ENCODE assay signal across 8 cellular contexts in genomic region chr3:195909294-195909644, GRCh38. TPM values are rescaled to one million over a fixed set of nuclear protein-coding genes. Genes with fewer than 3 reads are reported as not detected.
A peak's percentile ranks its signal among the peaks of the same experiment; 100 is the strongest.
DNase-seq lines count a peak whose midpoint lies in the region; ATAC-seq and TF ChIP-seq lines count a peak whose summit lies in the region.

No MANE protein-coding gene starts in this region.

- H4K20me1 ChIP-seq in Karpas-422 (ENCODE audit: insufficient read depth, low read depth, low read length) (peaks cover 4% of the 10 kb centered on the region; the same call in 1 of the 2 replicates), neural cell (ENCODE audit: insufficient read depth) (peaks cover 8% of the 10 kb centered on the region)

- H3K79me2 ChIP-seq in Karpas-422 (ENCODE audit: low read length) (no peaks in the 10 kb centered on the region), neural cell (replicated peaks; ENCODE audit: insufficient read depth, low read length) (peaks cover 11% of the 10 kb centered on the region)

- H3K9me3 ChIP-seq in Karpas-422 (ENCODE audit: low read length) (no peaks in the 10 kb centered on the region), neural cell (ENCODE audit: low read length) (no peaks in the 10 kb centered on the region)

- H3K27ac ChIP-seq in Karpas-422 (ENCODE audit: low read length) (no peak overlapping the region), neural cell (ENCODE audit: low read length) (no peak overlapping the region)

- no peak for TF ChIP-seq RAD21 in neural cell (conservative IDR thresholded peaks at IDR 0.05)

- peak overlapping the region; percentile 72 for H3K9ac ChIP-seq in Karpas-422 (ENCODE audit: low read length)
- H3K9ac ChIP-seq in neural cell (ENCODE audit: low read length): peak overlapping the region; percentile 67

- H3K4me1 ChIP-seq in Karpas-422 (ENCODE audit: low read length): peaks cover 39% of the 10 kb centered on the region

- ATAC-seq in GM21529 (IDR thresholded peaks at IDR 0.05; ENCODE audit: unreplicated experiment): peak; percentile 17

- H3K4me3 ChIP-seq in Karpas-422 (ENCODE audit: low read length) (peak overlapping the region; percentile 68; the same call in 1 of the 2 replicates), cardiac fibroblast (replicated peaks in 1 of 2; ENCODE audit: low read depth in 2 of 2, low read length in 2 of 2) (peak overlapping the region; percentile 53 to 57), neural cell (ENCODE audit: low read length) (peak overlapping the region; percentile 85)

- H3K4me2 ChIP-seq in Karpas-422 (ENCODE audit: low read depth, low read length, poor library complexity, severe bottlenecking) (peak overlapping the region; percentile 76), neural cell (ENCODE audit: low read length) (no peak overlapping the region)

- no peak overlapping the region for H2AFZ ChIP-seq in Karpas-422 (ENCODE audit: low read length)
- no peak overlapping the region for H2AFZ ChIP-seq in neural cell (ENCODE audit: low read depth, low read length)

- TF ChIP-seq CTCF in cardiac fibroblast (IDR thresholded peaks at IDR 0.05; ENCODE audit: low read depth, low read length) (no peak), neural cell (IDR thresholded peaks at IDR 0.05; ENCODE audit: poor library complexity, severe bottlenecking) (peak; percentile 8)

- H3K9me2 ChIP-seq in Karpas-422 (replicated peaks; ENCODE audit: insufficient read depth, low read length) (no peaks in the 10 kb centered on the region), neural cell (ENCODE audit: insufficient read depth, low read length) (no peaks in the 10 kb centered on the region)

- no peak for TF ChIP-seq EP300 in neural cell (conservative IDR thresholded peaks at IDR 0.05; ENCODE audit: poor library complexity, severe bottlenecking)

- no peaks in the 10 kb centered on the region for H3F3A ChIP-seq in neural cell (ENCODE audit: insufficient read depth, low read length, poor library complexity, severe bottlenecking)

- no peaks in the 10 kb centered on the region for H3K27me3 ChIP-seq in Karpas-422 (ENCODE audit: low read length)
- no peaks in the 10 kb centered on the region for H3K27me3 ChIP-seq in neural cell (ENCODE audit: insufficient read depth, low read depth, low read length)

- H3K36me3 ChIP-seq in Karpas-422 (ENCODE audit: insufficient read depth, low read length): no peaks in the 10 kb centered on the region
- H3K36me3 ChIP-seq in neural cell (ENCODE audit: insufficient read depth, low read length): no peaks in the 10 kb centered on the region

- DNase-seq in ELR (ENCODE audit: low read depth): peak; percentile 39
- DNase-seq in Karpas-422: peak; percentile 77
- DNase-seq in cardiac fibroblast (ENCODE audit: low read depth in 2 of 2): no peak
- DNase-seq in NCI-H1417 treated with DMSO at 0.1 percent for 48 hours (lab: John Stamatoyannopoulos, UW): no peak
- DNase-seq in central memory CD4-positive, alpha-beta T cell: no peak
- DNase-seq in T1000 (lab: John Stamatoyannopoulos, UW): no peak

TF ChIP-seq in neural cell, 6 proteins besides CTCF, POLR2A, EP300 and RAD21:
- TF ChIP-seq POLR2AphosphoS5 (IDR thresholded peaks at IDR 0.05) (no peak), REST (IDR thresholded peaks at IDR 0.05; ENCODE audit: borderline replicate concordance) (no peak), EZH2 (IDR thresholded peaks at IDR 0.05; ENCODE audit: borderline replicate concordance, insufficient read depth, low read length, poor library complexity, severe bottlenecking) (no peak), TAF1 (IDR thresholded peaks at IDR 0.05; ENCODE audit: low read depth) (no peak), SMC3 (conservative IDR thresholded peaks at IDR 0.05; ENCODE audit: poor library complexity) (no peak), MXI1 (conservative IDR thresholded peaks at IDR 0.05; ENCODE audit: poor library complexity, severe bottlenecking) (no peak)

RNA-seq across cellular contexts. Expression of gene TNK2, which starts 0.9 kb away (rescaled TPM):
- total RNA-seq in Karpas-422 (2014; rRNA removed; shearing (Covaris generic); ENCODE audit: low replicate concordance): 25.5 and 26.0 TPM in 2 replicates
- polyA plus RNA-seq in neural cell: 16.3 and 22.4 TPM in 2 replicates
- polyA minus RNA-seq in neural cell: 15.4 and 21.2 TPM in 2 replicates

Comparison
In these comparisons a context has a peak if more than half of its experiments do, and no peak if none do; other contexts are left out.
1. DNase-seq: peak in ELR (single experiment) and Karpas-422 (single experiment); none in cardiac fibroblast (0 of 2), NCI-H1417 treated with DMSO at 0.1 percent for 48 hours (single experiment), central memory CD4-positive, alpha-beta T cell (single experiment) and T1000 (single experiment).
2. Peak in every context shown above with its lines, with median percentiles within 50 percentile points of each other: H3K4me3 ChIP-seq.